Comparison of ENCODE assay signal across 25 cellular contexts in genomic region chr14:42490536-42490935, GRCh38.
"Had no signal": no experiment of that assay in that cellular context is flagged by ENCODE, and none has a peak within 500 bp of the region (broad histone marks: within the 10 kb centered on the region; RNA-seq: fewer than 3 reads in every experiment).

No MANE protein-coding gene starts in this region.

- H3K4me1 ChIP-seq: adrenal gland, ascending aorta, breast epithelium, colonic mucosa, esophagus muscularis mucosa, psoas muscle, right atrium auricular region, upper lobe of left lung had no signal

- H3K9me3 ChIP-seq: adrenal gland, ascending aorta, breast epithelium, colonic mucosa, esophagus muscularis mucosa, neutrophil, ovary, psoas muscle, right atrium auricular region, upper lobe of left lung had no signal

- H3K27me3 ChIP-seq: adrenal gland, ascending aorta, breast epithelium, colonic mucosa, esophagus muscularis mucosa, hepatocyte, neutrophil, ovary, right atrium auricular region, upper lobe of left lung had no signal

- H3K36me3 ChIP-seq: adrenal gland, ascending aorta, breast epithelium, colonic mucosa, esophagus muscularis mucosa, neutrophil, ovary, right atrium auricular region, upper lobe of left lung had no signal

- DNase-seq: activated CD4-positive, alpha-beta T cell treated with anti-CD3 and anti-CD28 coated beads for 36 hours; activated CD4-positive, alpha-beta T cell treated with anti-CD3 and anti-CD28 coated beads, Interleukin-2, amount 50 U/mL, for 48 hours; activated CD8-positive, alpha-beta memory T cell treated with anti-CD3 and anti-CD28 coated beads, Interleukin-2, amount 50 U/mL, for 48 hours; activated naive CD4-positive, alpha-beta T cell; activated T-cell treated with anti-CD3 and anti-CD28 coated beads, Interleukin-2, amount 50 U/mL, for 4 hours; adrenal gland; colonic mucosa; glutamatergic neuron; immature natural killer cell; left ventricle myocardium superior; mammary epithelial cell; ovary; psoas muscle; stimulated activated CD4-positive, alpha-beta T cell treated with anti-CD3 and anti-CD28 coated beads, Interleukin-4, amount 100 ng/mL, for 24 hours; stimulated activated naive CD8-positive, alpha-beta T cell treated with anti-CD3 and anti-CD28 coated beads, Interleukin-15, Interleukin-2, amounts not matched to agents 100 U/mL and 50 U/mL, for 24 hours; T-helper 1 cell; T-helper 9 cell; upper lobe of left lung had no signal

- H3K27ac ChIP-seq: adrenal gland, ascending aorta, breast epithelium, colonic mucosa, esophagus muscularis mucosa, hepatocyte, neutrophil, ovary, psoas muscle, right atrium auricular region, upper lobe of left lung had no signal

- H3K4me2 ChIP-seq: hepatocyte had no signal

- H2AFZ ChIP-seq: hepatocyte had no signal

- H3K4me3 ChIP-seq: adrenal gland, ascending aorta, breast epithelium, colonic mucosa, esophagus muscularis mucosa, hepatocyte, ovary, psoas muscle, right atrium auricular region, upper lobe of left lung had no signal

- ATAC-seq: activated CD4-positive, alpha-beta T cell treated with anti-CD3 and anti-CD28 coated beads for 36 hours; activated T-cell treated with anti-CD3 and anti-CD28 coated beads, Interleukin-2, amount 50 U/mL, for 4 hours; left ventricle myocardium superior; psoas muscle; stimulated activated naive CD8-positive, alpha-beta T cell treated with anti-CD3 and anti-CD28 coated beads, Interleukin-15, Interleukin-2, amounts not matched to agents 100 U/mL and 50 U/mL, for 24 hours; WTC11 had no signal
